Comparison of ENCODE assay signal across 9 cellular contexts in genomic region chr3:12286927-12287726, GRCh38. TPM values are rescaled to one million over a fixed set of nuclear protein-coding genes. Genes with fewer than 3 reads are reported as not detected.
DNase-seq lines count a peak whose midpoint lies in the region; ATAC-seq and TF ChIP-seq lines count a peak whose summit lies in the region.
"Had no signal": no experiment of that assay in that cellular context is flagged by ENCODE, and none has a peak within 500 bp of the region (broad histone marks: within the 10 kb centered on the region; RNA-seq: fewer than 3 reads in every experiment).

No MANE protein-coding gene starts in this region.

- H3K4me2 ChIP-seq in GM23338: peak overlapping the region; percentile 77

- H3K36me3 Mint-ChIP-seq in GM23338 (ENCODE audit: low read depth): no peaks in the 10 kb centered on the region

- H3K4me3 ChIP-seq in GM23338 (peak overlapping the region; percentile 52), psoas muscle (peak overlapping the region; percentile 74)

- in situ Hi-C loops in GM13976 (cut with MboI; ENCODE audit: low sequenced_read_pairs, unreplicated experiment): no loop called here

- no peak overlapping the region for H3K27ac Mint-ChIP-seq in GM23338

- no peaks in the 10 kb centered on the region for H3F3A ChIP-seq in GM23338 (replicated peaks; ENCODE audit: low read depth)

- peaks cover 5% of the 10 kb centered on the region for H3K9me3 ChIP-seq in psoas muscle
- H3K9me3 ChIP-seq: SJSA1 had no signal

- H3K4me1 ChIP-seq in GM23338 (ENCODE audit: insufficient read depth): 0 out of 2 replicates have a peak, but pooled peaks cover 4% of the 10 kb centered on the region
- no peaks in the 10 kb centered on the region for H3K4me1 ChIP-seq in psoas muscle

- peaks cover 35% of the 10 kb centered on the region for H3K27me3 Mint-ChIP-seq in GM23338 (ENCODE audit: insufficient read depth, low read depth, poor library complexity)

- intact Hi-C loops in psoas muscle (cut with DNase I): no loop called here

- H3K9me3 Mint-ChIP-seq in GM23338: no peaks in the 10 kb centered on the region

- 12 to 25% (median 18%) methylated on average over 24 to 33 of the region's 33 CpGs for WGBS in psoas muscle, 3 donors

- H3K27ac ChIP-seq in GM23338 (ENCODE audit: low read depth): no peak overlapping the region
- no peak overlapping the region for H3K27ac ChIP-seq in VCaP
- H3K27ac ChIP-seq in psoas muscle: peak overlapping the region; percentile 60
- H3K27ac ChIP-seq: SJSA1 had no signal

- no peaks in the 10 kb centered on the region for H3K9me2 ChIP-seq in GM23338 (ENCODE audit: insufficient read depth)

- H3K36me3 ChIP-seq in GM23338 (ENCODE audit: insufficient read depth) (no peaks in the 10 kb centered on the region), psoas muscle (ENCODE audit: insufficient read depth in 1 of 2, low read depth in 1 of 2) (no peaks in the 10 kb centered on the region)
- H3K36me3 ChIP-seq: SJSA1 had no signal

- peak overlapping the region; percentile 30; the same call in 1 of the 2 replicates for H2AFZ ChIP-seq in GM23338

- H3K79me2 ChIP-seq in GM23338 (replicated peaks; ENCODE audit: insufficient read depth): no peaks in the 10 kb centered on the region

- TF ChIP-seq CTCF in GM23338 (conservative IDR thresholded peaks at IDR 0.05; ENCODE audit: low read depth in 2 of 2) (peak in 1 of 2 experiments; percentile 26; a peak in 2 of 4 replicates), VCaP (conservative IDR thresholded peaks at IDR 0.05) (0 out of 2 replicates have a peak, but pooled peaks have one; percentile 14), psoas muscle (IDR thresholded peaks at IDR 0.05) (no peak), GM13976 (IDR thresholded peaks at IDR 0.05; ENCODE audit: borderline replicate concordance, control extremely low read depth, extremely low read depth, insufficient read depth, missing control alignments) (no peak)

- peaks cover 4% of the 10 kb centered on the region; the same call in 1 of the 2 replicates for H4K20me1 ChIP-seq in GM23338 (replicated peaks; ENCODE audit: insufficient read depth)

- DNase-seq in GM23338 (ENCODE audit: low spot score) (peak; percentile 61), germinal center (ENCODE audit: low spot score) (peak; percentile 4), psoas muscle (peak; percentile 20 to 51), GM13976 (ENCODE audit: low spot score) (no peak), midbrain (lab: John Stamatoyannopoulos, UW) (no peak)
- no peak for DNase-seq in stimulated activated naive CD4-positive, alpha-beta T cell (lab: John Stamatoyannopoulos, UW)

- H3K27me3 ChIP-seq in GM23338 (ENCODE audit: insufficient read depth) (peaks cover 73% of the 10 kb centered on the region), psoas muscle (ENCODE audit: insufficient read depth in 3 of 3, low read length in 2 of 3) (peaks cover 0 to 41% (median 3%) of the 10 kb centered on the region in 3 donors)

- ATAC-seq in GM23338 (peak; percentile 38), psoas muscle (peak in 2 of 4 donors; percentile 8 to 19), HG02759 (IDR thresholded peaks at IDR 0.05; ENCODE audit: unreplicated experiment) (no peak)

- H3K4me3 Mint-ChIP-seq in GM23338: peak overlapping the region; percentile 67

- no peaks in the 10 kb centered on the region for H3K4me1 Mint-ChIP-seq in GM23338

TF ChIP-seq in GM23338, 12 proteins besides CTCF, POLR2A, EP300 and RAD21:
- TF ChIP-seq CREB1 (CRISPR knock-in tag; IDR thresholded peaks at IDR 0.05; ENCODE audit: low read depth): no peak
- TF ChIP-seq EZH2 (IDR thresholded peaks at IDR 0.05; ENCODE audit: low read depth, unreplicated experiment): peak; percentile 13
- no peak for TF ChIP-seq NANOG (IDR thresholded peaks at IDR 0.05; ENCODE audit: borderline replicate concordance)

RNA-seq across cellular contexts. Expression of gene PPARG, which starts 1.7 kb away (rescaled TPM):
- 0.42 TPM in 1 of 2 replicates, not detected in the other for total RNA-seq in GM23338 (2014; rRNA removed; shearing (Covaris generic))
- polyA plus RNA-seq in GM23338 (2016; fragmentation: Nextera tagmentation; extraction: Ambion mirVana) (0.15 TPM in 1 of 2 replicates, not detected in the other), psoas muscle (1 to 10 TPM; 3.1 to 5.1 (median 3.5) TPM)
- 1 to 10 TPM; 3.6 to 6.8 (median 5.1) TPM for total RNA-seq in psoas muscle

Comparison
In these comparisons a context has a peak if more than half of its experiments do, and no peak if none do; other contexts are left out.
1. DNase-seq: peak in GM23338 (single experiment), germinal center (single experiment) and psoas muscle (2 of 2); none in GM13976 (single experiment), midbrain (single experiment) and stimulated activated naive CD4-positive, alpha-beta T cell (0 of 6).